ENCODE assay signal across 8 cellular contexts in the genomic region with DNA sequence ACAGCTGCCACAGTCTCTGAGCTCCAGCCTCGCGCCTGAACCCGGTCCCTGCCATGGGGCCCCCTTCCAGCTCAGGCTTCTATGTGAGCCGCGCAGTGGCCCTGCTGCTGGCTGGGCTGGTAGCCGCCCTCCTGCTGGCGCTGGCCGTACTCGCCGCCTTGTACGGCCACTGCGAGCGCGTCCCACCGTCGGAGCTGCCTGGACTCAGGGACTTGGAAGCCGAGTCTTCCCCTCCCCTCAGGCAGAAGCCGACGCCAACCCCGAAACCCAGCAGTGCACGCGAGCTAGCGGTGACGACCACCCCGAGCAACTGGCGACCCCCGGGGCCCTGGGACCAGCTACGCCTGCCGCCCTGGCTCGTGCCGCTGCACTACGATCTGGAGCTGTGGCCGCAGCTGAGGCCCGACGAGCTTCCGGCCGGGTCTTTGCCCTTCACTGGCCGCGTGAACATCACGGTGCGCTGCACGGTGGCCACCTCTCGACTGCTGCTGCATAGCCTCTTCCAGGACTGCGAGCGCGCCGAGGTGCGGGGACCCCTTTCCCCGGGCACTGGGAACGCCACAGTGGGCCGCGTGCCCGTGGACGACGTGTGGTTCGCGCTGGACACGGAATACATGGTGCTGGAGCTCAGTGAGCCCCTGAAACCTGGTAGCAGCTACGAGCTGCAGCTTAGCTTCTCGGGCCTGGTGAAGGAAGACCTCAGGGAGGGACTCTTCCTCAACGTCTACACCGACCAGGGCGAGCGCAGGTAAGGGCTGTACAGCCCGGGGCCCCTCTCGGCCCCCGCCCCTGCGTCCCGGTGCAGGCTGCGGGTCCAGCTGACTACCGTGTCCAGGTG. TPM values are rescaled to one million over a fixed set of nuclear protein-coding genes. Genes with fewer than 3 reads are reported as not detected.
A peak's percentile ranks its signal among the peaks of the same experiment; 100 is the strongest.
DNase-seq lines count a peak whose midpoint lies in the region; ATAC-seq, FAIRE-seq and TF ChIP-seq lines count a peak whose summit lies in the region.

No MANE protein-coding gene starts in this region.

- H3K27ac ChIP-seq in astrocyte (ENCODE audit: low read depth, low read length) (no peak overlapping the region), PC-3 (ENCODE audit: low read length) (no peak overlapping the region)

- H2AFZ ChIP-seq in astrocyte (ENCODE audit: low read depth, low read length) = peak overlapping the region; percentile 85
- no peak overlapping the region for H2AFZ ChIP-seq in PC-3 (ENCODE audit: low read length)

- DNase-seq in astrocyte (ENCODE audit: low read depth) = peak; percentile 20
- DNase-seq in PC-3 = no peak
- DNase-seq in NCI-H2196 treated with DMSO at 0.1 percent for 48 hours (lab: John Stamatoyannopoulos, UW; ENCODE audit: unreplicated experiment) = no peak
- no peak for DNase-seq in Calu3

- H3K27ac Mint-ChIP-seq in astrocyte (ENCODE audit: unreplicated experiment) = no peak overlapping the region
- no peak overlapping the region for H3K27ac Mint-ChIP-seq in stimulated activated memory B cell treated with anti-CD40 and anti-IgM and Interleukin-4, amounts not matched to agents 10 μg/mL and 1 μg/mL and 100 μg/mL, for 72 hours
- H3K27ac Mint-ChIP-seq in Calu3 (ENCODE audit: unreplicated experiment) = no peak overlapping the region

- H3K36me3 Mint-ChIP-seq in astrocyte (ENCODE audit: low read depth, unreplicated experiment) (no peaks in the 10 kb centered on the region), Calu3 (ENCODE audit: insufficient read depth, unreplicated experiment) (no peaks in the 10 kb centered on the region)
- H3K36me3 Mint-ChIP-seq in stimulated activated memory B cell treated with anti-CD40 and anti-IgM and Interleukin-4, amounts not matched to agents 10 μg/mL and 1 μg/mL and 100 μg/mL, for 72 hours = no peaks in the 10 kb centered on the region

- H3K36me3 ChIP-seq in astrocyte (ENCODE audit: insufficient read depth, low read length) (no peaks in the 10 kb centered on the region), iPS-15b (ENCODE audit: control insufficient read depth, insufficient read depth, low read length) (no peaks in the 10 kb centered on the region), PC-3 (ENCODE audit: low read depth, low read length) (no peaks in the 10 kb centered on the region)

- H3K27me3 ChIP-seq in astrocyte (ENCODE audit: insufficient read depth, low read length) (peaks cover 36% of the 10 kb centered on the region), iPS-15b (ENCODE audit: control insufficient read depth, insufficient read depth, low read length) (peaks cover 56% of the 10 kb centered on the region), PC-3 (ENCODE audit: low read length) (no peaks in the 10 kb centered on the region)

- H3K4me3 ChIP-seq in astrocyte (ENCODE audit: insufficient read depth, low read depth, low read length) (peak overlapping the region; percentile 57), iPS-15b (ENCODE audit: low read depth, low read length) (peak overlapping the region; percentile 58), PC-3 (ENCODE audit: low read length) (no peak overlapping the region)

- POLR2A ChIA-PET in PC-3 (lab: Charles Lee; ENCODE audit: unreplicated experiment) = no interaction called here

- H3K4me1 Mint-ChIP-seq in astrocyte (ENCODE audit: low read depth, unreplicated experiment) (no peaks in the 10 kb centered on the region), Calu3 (ENCODE audit: low read depth, unreplicated experiment) (no peaks in the 10 kb centered on the region)
- H3K4me1 Mint-ChIP-seq in stimulated activated memory B cell treated with anti-CD40 and anti-IgM and Interleukin-4, amounts not matched to agents 10 μg/mL and 1 μg/mL and 100 μg/mL, for 72 hours = peaks cover 13% of the 10 kb centered on the region

- H3K9me2 ChIP-seq in PC-3 (replicated peaks; ENCODE audit: low read length) = no peaks in the 10 kb centered on the region

- no peak for TF ChIP-seq CTCF in astrocyte (IDR thresholded peaks at IDR 0.05; ENCODE audit: insufficient read depth, low read depth, low read length)
- TF ChIP-seq CTCF in PC-3 (conservative IDR thresholded peaks at IDR 0.05; ENCODE audit: low read depth, low read length) = no peak
- TF ChIP-seq CTCF in Calu3 (IDR thresholded peaks at IDR 0.05; ENCODE audit: unreplicated experiment) = no peak

- no peak for FAIRE-seq in astrocyte (lab: Jason Lieb, UNC)

- BruUV-seq in PC-3 (replicated peaks; lab: Mats Ljungman, UMichigan) (no TSS peak), Calu3 (replicated peaks; lab: Mats Ljungman, UMichigan) (no TSS peak)

- CTCF ChIA-PET in PC-3 (lab: Charles Lee) = no interaction called here
- CTCF ChIA-PET in Calu3 (lab: Charles Lee) = no interaction called here

- H3K4me3 Mint-ChIP-seq in astrocyte (ENCODE audit: unreplicated experiment) (no peak overlapping the region), Calu3 (ENCODE audit: low read depth, unreplicated experiment) (no peak overlapping the region)
- peak overlapping the region; percentile 65 for H3K4me3 Mint-ChIP-seq in stimulated activated memory B cell treated with anti-CD40 and anti-IgM and Interleukin-4, amounts not matched to agents 10 μg/mL and 1 μg/mL and 100 μg/mL, for 72 hours

- H3F3A ChIP-seq in PC-3 (ENCODE audit: low read length, unreplicated experiment) = no peaks in the 10 kb centered on the region

- peak; percentile 45 for ATAC-seq in GM21619 (IDR thresholded peaks at IDR 0.05; ENCODE audit: unreplicated experiment)
- ATAC-seq in stimulated activated memory B cell treated with anti-CD40 and anti-IgM and Interleukin-4, amounts not matched to agents 10 μg/mL and 1 μg/mL and 100 μg/mL, for 72 hours = no peak
- ATAC-seq in GM21529 (IDR thresholded peaks at IDR 0.05; ENCODE audit: unreplicated experiment) = no peak
- no peak for ATAC-seq in PC-3

- H3K4me1 ChIP-seq in astrocyte (ENCODE audit: insufficient read depth, low read length) = peaks cover 14% of the 10 kb centered on the region
- no peaks in the 10 kb centered on the region for H3K4me1 ChIP-seq in iPS-15b (ENCODE audit: control insufficient read depth, insufficient read depth, low read length)
- H3K4me1 ChIP-seq in PC-3 (ENCODE audit: insufficient read depth, low read length) = no peaks in the 10 kb centered on the region

- H3K9me3 ChIP-seq in astrocyte (ENCODE audit: insufficient read depth, low read depth, low read length) (no peaks in the 10 kb centered on the region), iPS-15b (ENCODE audit: control insufficient read depth, insufficient read depth, low read length) (no peaks in the 10 kb centered on the region), PC-3 (ENCODE audit: low read length) (no peaks in the 10 kb centered on the region)

- no peaks in the 10 kb centered on the region for H3K9me3 Mint-ChIP-seq in astrocyte (ENCODE audit: unreplicated experiment)
- peaks cover 3% of the 10 kb centered on the region for H3K9me3 Mint-ChIP-seq in stimulated activated memory B cell treated with anti-CD40 and anti-IgM and Interleukin-4, amounts not matched to agents 10 μg/mL and 1 μg/mL and 100 μg/mL, for 72 hours
- peaks cover 2% of the 10 kb centered on the region for H3K9me3 Mint-ChIP-seq in Calu3 (ENCODE audit: low read depth, unreplicated experiment)

- no peaks in the 10 kb centered on the region for H4K20me1 ChIP-seq in astrocyte (ENCODE audit: insufficient read depth, low read length)
- no peaks in the 10 kb centered on the region for H4K20me1 ChIP-seq in PC-3 (ENCODE audit: low read length)

- intact Hi-C loops in PC-3 (cut with micrococcal nuclease) = no loop called here
- intact Hi-C loops in Calu3 (cut with micrococcal nuclease; ENCODE audit: unreplicated experiment) = no loop called here

- no peaks in the 10 kb centered on the region for H3K79me2 ChIP-seq in astrocyte (ENCODE audit: insufficient read depth, low read length)
- H3K79me2 ChIP-seq in PC-3 (ENCODE audit: low read length) = no peaks in the 10 kb centered on the region

- H3K4me2 ChIP-seq in astrocyte (ENCODE audit: low read length) (peak overlapping the region; percentile 90), PC-3 (ENCODE audit: low read length) (no peak overlapping the region)

- H3K27me3 Mint-ChIP-seq in astrocyte (ENCODE audit: low read depth, unreplicated experiment) = peaks cover 30% of the 10 kb centered on the region
- H3K27me3 Mint-ChIP-seq in stimulated activated memory B cell treated with anti-CD40 and anti-IgM and Interleukin-4, amounts not matched to agents 10 μg/mL and 1 μg/mL and 100 μg/mL, for 72 hours = peaks cover 44% of the 10 kb centered on the region
- H3K27me3 Mint-ChIP-seq in Calu3 (ENCODE audit: unreplicated experiment) = no peaks in the 10 kb centered on the region

- H3K9ac ChIP-seq in astrocyte (ENCODE audit: low read length) (peak overlapping the region; percentile 39), iPS-15b (ENCODE audit: low read depth, low read length) (no peak overlapping the region), PC-3 (ENCODE audit: low read length) (no peak overlapping the region)

RNA-seq across cellular contexts. Expression of gene LVRN, which starts 0.5 kb away (rescaled TPM):
- total RNA-seq in astrocyte = 0.58 and 0.64 TPM in 2 replicates
- not detected in 2 replicates for total RNA-seq in PC-3 (2014; rRNA removed)
- total RNA-seq in Calu3 (2022) = 0.14 and 0.71 TPM in 2 replicates
